In the genomic region with DNA sequence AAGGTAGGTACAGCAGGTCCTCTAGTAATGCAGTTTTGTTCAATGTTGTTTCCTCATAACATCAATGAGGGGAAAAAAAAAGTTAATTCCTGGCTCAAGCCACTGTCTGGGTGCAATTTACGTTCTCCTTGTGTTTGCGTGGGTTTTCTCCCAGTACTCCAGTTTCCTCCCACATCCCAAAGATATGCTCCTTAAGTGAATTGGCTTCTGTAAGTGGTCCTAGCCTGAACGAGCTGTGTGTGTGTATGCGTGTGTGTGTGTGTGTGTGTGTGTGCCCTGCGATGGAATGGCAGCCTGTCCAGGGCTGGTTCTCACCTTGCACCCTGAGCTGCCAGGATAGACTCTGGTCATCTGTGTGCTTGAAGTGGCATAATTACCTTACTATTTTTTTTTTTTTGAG, we compare ENCODE assay signal across 35 cellular contexts.
A peak's percentile ranks its signal among the peaks of the same experiment; 100 is the strongest.
DNase-seq lines count a peak whose midpoint lies in the region; ATAC-seq and TF ChIP-seq lines count a peak whose summit lies in the region.
"Had no signal": no experiment of that assay in that cellular context is flagged by ENCODE, and none has a peak within 500 bp of the region (broad histone marks: within the 10 kb centered on the region; RNA-seq: fewer than 3 reads in every experiment).

No MANE protein-coding gene starts in this region.

- no peak overlapping the region for H3K4me2 ChIP-seq in neural progenitor cell
- H3K4me2 ChIP-seq: A549; BLaER1; BLaER1 treated with 17β-estradiol and CSF1 and Interleukin-3, amounts not matched to agents 10 nM and 100 nM had no signal

- CTCF ChIA-PET in HEK293 (lab: Yijun Ruan, JAX) = no interaction called here

- H3K27me3 Mint-ChIP-seq in neural progenitor cell (ENCODE audit: insufficient read depth, low read depth) = no peaks in the 10 kb centered on the region
- H3K27me3 Mint-ChIP-seq in stimulated activated naive B cell treated with anti-CD40 and anti-IgM and Interleukin-4, amounts not matched to agents 10 μg/mL and 1 μg/mL and 100 μg/mL, for 72 hours = peaks cover 21 to 25% of the 10 kb centered on the region in 2 donors
- H3K27me3 Mint-ChIP-seq: CD4-positive, alpha-beta T cell had no signal

- no peak overlapping the region for H2AFZ ChIP-seq in neural progenitor cell (replicated peaks)

- no peaks in the 10 kb centered on the region for H4K20me1 ChIP-seq in neural progenitor cell (ENCODE audit: low read depth)

- H3K9me3 ChIP-seq in HEK293 (ENCODE audit: control insufficient read depth, insufficient read depth, low read depth, low read length) (no peaks in the 10 kb centered on the region), neural progenitor cell (ENCODE audit: low read depth) (no peaks in the 10 kb centered on the region)
- H3K9me3 ChIP-seq: A549, BE2C, Caco-2 had no signal

- POLR2A ChIA-PET in HEK293 (lab: Yijun Ruan, JAX) = no interaction called here

- H3K9ac ChIP-seq in neural progenitor cell = no peak overlapping the region
- H3K9ac ChIP-seq: BLaER1; BLaER1 treated with 17β-estradiol and CSF1 and Interleukin-3, amounts not matched to agents 10 nM and 100 nM had no signal

- peak overlapping the region; percentile 46 for H3K27ac Mint-ChIP-seq in neural progenitor cell
- no peak overlapping the region for H3K27ac Mint-ChIP-seq in stimulated activated naive B cell treated with anti-CD40 and anti-IgM and Interleukin-4, amounts not matched to agents 10 μg/mL and 1 μg/mL and 100 μg/mL, for 72 hours
- H3K27ac Mint-ChIP-seq: B cell; CD4-positive, alpha-beta memory T cell; CD4-positive, alpha-beta T cell; CD4-positive, CD25-positive, alpha-beta regulatory T cell; CD8-positive, alpha-beta memory T cell; CD8-positive, alpha-beta T cell had no signal

- no peaks in the 10 kb centered on the region for H3K36me3 ChIP-seq in HEK293 (ENCODE audit: control insufficient read depth in 2 of 2, insufficient read depth in 1 of 2, low read length in 2 of 2)
- no peaks in the 10 kb centered on the region for H3K36me3 ChIP-seq in neural progenitor cell
- H3K36me3 ChIP-seq in H7 (replicated peaks; ENCODE audit: control insufficient read depth, insufficient read depth, low read length) = no peaks in the 10 kb centered on the region
- H3K36me3 ChIP-seq: BE2C; BLaER1; BLaER1 treated with 17β-estradiol and CSF1 and Interleukin-3, amounts not matched to agents 10 nM and 100 nM had no signal

- H3K36me3 Mint-ChIP-seq in neural progenitor cell = no peaks in the 10 kb centered on the region
- H3K36me3 Mint-ChIP-seq in stimulated activated naive B cell treated with anti-CD40 and anti-IgM and Interleukin-4, amounts not matched to agents 10 μg/mL and 1 μg/mL and 100 μg/mL, for 72 hours = no peaks in the 10 kb centered on the region
- H3K36me3 Mint-ChIP-seq: CD14-positive monocyte; CD4-positive, alpha-beta memory T cell; CD4-positive, CD25-positive, alpha-beta regulatory T cell; CD8-positive, alpha-beta memory T cell; CD8-positive, alpha-beta T cell had no signal

- H3K9me3 Mint-ChIP-seq in neural progenitor cell = no peaks in the 10 kb centered on the region
- H3K9me3 Mint-ChIP-seq in stimulated activated naive B cell treated with anti-CD40 and anti-IgM and Interleukin-4, amounts not matched to agents 10 μg/mL and 1 μg/mL and 100 μg/mL, for 72 hours = peaks cover 2 to 11% of the 10 kb centered on the region in 2 donors
- H3K9me3 Mint-ChIP-seq: CD4-positive, alpha-beta T cell; CD8-positive, alpha-beta memory T cell; CD8-positive, alpha-beta T cell had no signal

- no peaks in the 10 kb centered on the region for H3K27me3 ChIP-seq in neural progenitor cell
- H3K27me3 ChIP-seq in H7 (ENCODE audit: control insufficient read depth, insufficient read depth, low read length) = no peaks in the 10 kb centered on the region
- H3K27me3 ChIP-seq: BE2C had no signal

- ATAC-seq in stimulated activated naive B cell treated with anti-CD40 and anti-IgM and Interleukin-4, amounts not matched to agents 10 μg/mL and 1 μg/mL and 100 μg/mL, for 72 hours (replicated peaks) = no peak
- ATAC-seq: A549; CD8-positive, alpha-beta T cell had no signal

- DNase-seq in caudate nucleus (lab: John Stamatoyannopoulos, UW) (no peak), neural progenitor cell (ENCODE audit: low spot score) (no peak), inferior parietal cortex (ENCODE audit: extremely low spot score) (no peak), H7 (no peak), hepatic stellate cell (ENCODE audit: low spot score) (no peak)
- DNase-seq in stimulated activated naive B cell treated with anti-CD40 and anti-IgM and Interleukin-4, amounts not matched to agents 10 μg/mL and 1 μg/mL and 100 μg/mL, for 72 hours = no peak
- DNase-seq: 8988T; ACHN; AML-193; BE2C; C1 segment of cervical spinal cord; Caco-2; Calu3; CD4-positive, alpha-beta memory T cell; CD4-positive, alpha-beta T cell; CD4-positive, CD25-positive, alpha-beta regulatory T cell; CD8-positive, alpha-beta memory T cell; CD8-positive, alpha-beta T cell; COR-L47; DMS 273 treated with DMSO at 0.1 percent for 48 hours; DMS153; DMS53; DMS79; DMS79 treated with DMSO at 0.1 percent for 48 hours; DND-41; EL had no signal

- H3K4me1 Mint-ChIP-seq in neural progenitor cell = peaks cover 12% of the 10 kb centered on the region
- no peaks in the 10 kb centered on the region for H3K4me1 Mint-ChIP-seq in stimulated activated naive B cell treated with anti-CD40 and anti-IgM and Interleukin-4, amounts not matched to agents 10 μg/mL and 1 μg/mL and 100 μg/mL, for 72 hours
- H3K4me1 Mint-ChIP-seq: CD14-positive monocyte; CD4-positive, alpha-beta memory T cell; CD4-positive, CD25-positive, alpha-beta regulatory T cell; CD8-positive, alpha-beta memory T cell had no signal

- H3K4me1 ChIP-seq in HEK293 (ENCODE audit: control insufficient read depth, insufficient read depth, low read length) (no peaks in the 10 kb centered on the region), neural progenitor cell (no peaks in the 10 kb centered on the region)
- H3K4me1 ChIP-seq: BE2C; BLaER1; BLaER1 treated with 17β-estradiol and CSF1 and Interleukin-3, amounts not matched to agents 10 nM and 100 nM; Caco-2 had no signal

- TF ChIP-seq CTCF in HEK293 (tag by site-specific recombination; IDR thresholded peaks at IDR 0.05) (no peak), neural progenitor cell (IDR thresholded peaks at IDR 0.05) (no peak)

- no peak overlapping the region for H3K4me3 ChIP-seq in HEK293 (ENCODE audit: low read depth, low read length)
- H3K4me3 ChIP-seq in neural progenitor cell = no peak overlapping the region
- no peak overlapping the region for H3K4me3 ChIP-seq in H7 (ENCODE audit: insufficient read depth, low read depth, low read length)
- H3K4me3 ChIP-seq: A549; BLaER1; BLaER1 treated with 17β-estradiol and CSF1 and Interleukin-3, amounts not matched to agents 10 nM and 100 nM had no signal

- H3K27ac ChIP-seq in HEK293 (ENCODE audit: extremely low read depth, low read depth, low read length) (no peak overlapping the region), caudate nucleus (ENCODE audit: low read depth, low read length) (peak overlapping the region; percentile 31), neural progenitor cell (no peak overlapping the region), temporal lobe (ENCODE audit: low read depth, low read length) (peak overlapping the region; percentile 17)
- H3K27ac ChIP-seq: 22Rv1; A549; BLaER1; BLaER1 treated with 17β-estradiol and CSF1 and Interleukin-3, amounts not matched to agents 10 nM and 100 nM; C4-2B had no signal

- no peaks in the 10 kb centered on the region for H3K79me2 ChIP-seq in neural progenitor cell (ENCODE audit: low read depth)

- no peaks in the 10 kb centered on the region for H3F3A ChIP-seq in neural progenitor cell (ENCODE audit: low read depth)

- H3K4me3 Mint-ChIP-seq in neural progenitor cell = no peak overlapping the region
- no peak overlapping the region for H3K4me3 Mint-ChIP-seq in stimulated activated naive B cell treated with anti-CD40 and anti-IgM and Interleukin-4, amounts not matched to agents 10 μg/mL and 1 μg/mL and 100 μg/mL, for 72 hours
- H3K4me3 Mint-ChIP-seq: B cell; CD14-positive monocyte; CD4-positive, alpha-beta memory T cell; CD4-positive, alpha-beta T cell; CD4-positive, CD25-positive, alpha-beta regulatory T cell; CD8-positive, alpha-beta memory T cell; CD8-positive, alpha-beta T cell had no signal

TF ChIP-seq in HEK293, 187 proteins besides CTCF, POLR2A, EP300 and RAD21:
- TF ChIP-seq EGR2 (tag by site-specific recombination; IDR thresholded peaks at IDR 0.05; ENCODE audit: low read depth) (peak; percentile 67), ZNF48 (tag by site-specific recombination; IDR thresholded peaks at IDR 0.05) (no peak), ZFHX2 (tag by site-specific recombination; conservative IDR thresholded peaks at IDR 0.05) (peak; percentile 76)
TF ChIP-seq in HEK293: peak in this region for 2.

Comparison
In these comparisons a context has a peak if more than half of its experiments do, and no peak if none do; other contexts are left out.
1. H3K27ac ChIP-seq: peak in caudate nucleus (single experiment) and temporal lobe (single experiment); none in HEK293 (single experiment) and neural progenitor cell (single experiment).